Comparison of ENCODE assay signal across 3 cellular contexts in the genomic region with DNA sequence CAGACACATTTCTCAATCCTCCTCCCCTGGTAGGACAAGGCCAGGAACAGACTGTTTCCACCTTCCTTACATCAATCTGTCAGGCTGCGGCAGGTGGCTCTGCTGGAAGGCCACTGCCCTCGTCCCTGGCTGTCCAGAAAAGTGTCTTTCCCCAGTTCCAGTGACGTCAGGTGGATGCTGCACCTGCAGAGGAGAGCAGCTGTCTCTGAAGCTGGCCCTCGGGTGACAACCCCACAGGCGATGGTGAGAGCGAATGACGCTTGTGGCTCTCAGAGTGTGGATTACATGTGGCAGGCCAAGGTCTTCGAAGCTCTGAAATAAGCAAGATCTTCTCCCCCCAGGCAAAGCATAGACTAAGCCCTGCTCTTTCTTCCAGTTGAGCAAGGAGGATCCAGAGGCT.
TF ChIP-seq lines count a peak whose summit lies in the region.

No MANE protein-coding gene starts in this region.

TF ChIP-seq in IMR-90, 13 proteins besides CTCF, POLR2A, EP300 and RAD21:
- TF ChIP-seq MXI1 (IDR thresholded peaks at IDR 0.05; ENCODE audit: borderline replicate concordance, low read depth, low read length): no peak
- TF ChIP-seq RFX5 (IDR thresholded peaks at IDR 0.05; ENCODE audit: low read depth, low read length): no peak
- TF ChIP-seq SMC3 (IDR thresholded peaks at IDR 0.05; ENCODE audit: low read depth, low read length): no peak
- TF ChIP-seq, protein P1, sequence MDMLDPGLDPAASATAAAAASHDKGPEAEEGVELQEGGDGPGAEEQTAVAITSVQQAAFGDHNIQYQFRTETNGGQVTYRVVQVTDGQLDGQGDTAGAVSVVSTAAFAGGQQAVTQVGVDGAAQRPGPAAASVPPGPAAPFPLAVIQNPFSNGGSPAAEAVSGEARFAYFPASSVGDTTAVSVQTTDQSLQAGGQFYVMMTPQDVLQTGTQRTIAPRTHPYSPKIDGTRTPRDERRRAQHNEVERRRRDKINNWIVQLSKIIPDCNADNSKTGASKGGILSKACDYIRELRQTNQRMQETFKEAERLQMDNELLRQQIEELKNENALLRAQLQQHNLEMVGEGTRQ (IDR thresholded peaks at IDR 0.05; ENCODE audit: low read depth, low read length): no peak

TF ChIP-seq in H1, 55 proteins besides CTCF, POLR2A, EP300 and RAD21 (continues in another document):
- no peak for TF ChIP-seq SP1 (IDR thresholded peaks at IDR 0.05; ENCODE audit: low read depth, low read length)
- no peak for TF ChIP-seq SP4 (IDR thresholded peaks at IDR 0.05; ENCODE audit: low read length)
- no peak for TF ChIP-seq CHD2 (IDR thresholded peaks at IDR 0.05; ENCODE audit: low read length)
- no peak for TF ChIP-seq POU5F1 (IDR thresholded peaks at IDR 0.05; ENCODE audit: low read depth, low read length)
- TF ChIP-seq, protein P2, sequence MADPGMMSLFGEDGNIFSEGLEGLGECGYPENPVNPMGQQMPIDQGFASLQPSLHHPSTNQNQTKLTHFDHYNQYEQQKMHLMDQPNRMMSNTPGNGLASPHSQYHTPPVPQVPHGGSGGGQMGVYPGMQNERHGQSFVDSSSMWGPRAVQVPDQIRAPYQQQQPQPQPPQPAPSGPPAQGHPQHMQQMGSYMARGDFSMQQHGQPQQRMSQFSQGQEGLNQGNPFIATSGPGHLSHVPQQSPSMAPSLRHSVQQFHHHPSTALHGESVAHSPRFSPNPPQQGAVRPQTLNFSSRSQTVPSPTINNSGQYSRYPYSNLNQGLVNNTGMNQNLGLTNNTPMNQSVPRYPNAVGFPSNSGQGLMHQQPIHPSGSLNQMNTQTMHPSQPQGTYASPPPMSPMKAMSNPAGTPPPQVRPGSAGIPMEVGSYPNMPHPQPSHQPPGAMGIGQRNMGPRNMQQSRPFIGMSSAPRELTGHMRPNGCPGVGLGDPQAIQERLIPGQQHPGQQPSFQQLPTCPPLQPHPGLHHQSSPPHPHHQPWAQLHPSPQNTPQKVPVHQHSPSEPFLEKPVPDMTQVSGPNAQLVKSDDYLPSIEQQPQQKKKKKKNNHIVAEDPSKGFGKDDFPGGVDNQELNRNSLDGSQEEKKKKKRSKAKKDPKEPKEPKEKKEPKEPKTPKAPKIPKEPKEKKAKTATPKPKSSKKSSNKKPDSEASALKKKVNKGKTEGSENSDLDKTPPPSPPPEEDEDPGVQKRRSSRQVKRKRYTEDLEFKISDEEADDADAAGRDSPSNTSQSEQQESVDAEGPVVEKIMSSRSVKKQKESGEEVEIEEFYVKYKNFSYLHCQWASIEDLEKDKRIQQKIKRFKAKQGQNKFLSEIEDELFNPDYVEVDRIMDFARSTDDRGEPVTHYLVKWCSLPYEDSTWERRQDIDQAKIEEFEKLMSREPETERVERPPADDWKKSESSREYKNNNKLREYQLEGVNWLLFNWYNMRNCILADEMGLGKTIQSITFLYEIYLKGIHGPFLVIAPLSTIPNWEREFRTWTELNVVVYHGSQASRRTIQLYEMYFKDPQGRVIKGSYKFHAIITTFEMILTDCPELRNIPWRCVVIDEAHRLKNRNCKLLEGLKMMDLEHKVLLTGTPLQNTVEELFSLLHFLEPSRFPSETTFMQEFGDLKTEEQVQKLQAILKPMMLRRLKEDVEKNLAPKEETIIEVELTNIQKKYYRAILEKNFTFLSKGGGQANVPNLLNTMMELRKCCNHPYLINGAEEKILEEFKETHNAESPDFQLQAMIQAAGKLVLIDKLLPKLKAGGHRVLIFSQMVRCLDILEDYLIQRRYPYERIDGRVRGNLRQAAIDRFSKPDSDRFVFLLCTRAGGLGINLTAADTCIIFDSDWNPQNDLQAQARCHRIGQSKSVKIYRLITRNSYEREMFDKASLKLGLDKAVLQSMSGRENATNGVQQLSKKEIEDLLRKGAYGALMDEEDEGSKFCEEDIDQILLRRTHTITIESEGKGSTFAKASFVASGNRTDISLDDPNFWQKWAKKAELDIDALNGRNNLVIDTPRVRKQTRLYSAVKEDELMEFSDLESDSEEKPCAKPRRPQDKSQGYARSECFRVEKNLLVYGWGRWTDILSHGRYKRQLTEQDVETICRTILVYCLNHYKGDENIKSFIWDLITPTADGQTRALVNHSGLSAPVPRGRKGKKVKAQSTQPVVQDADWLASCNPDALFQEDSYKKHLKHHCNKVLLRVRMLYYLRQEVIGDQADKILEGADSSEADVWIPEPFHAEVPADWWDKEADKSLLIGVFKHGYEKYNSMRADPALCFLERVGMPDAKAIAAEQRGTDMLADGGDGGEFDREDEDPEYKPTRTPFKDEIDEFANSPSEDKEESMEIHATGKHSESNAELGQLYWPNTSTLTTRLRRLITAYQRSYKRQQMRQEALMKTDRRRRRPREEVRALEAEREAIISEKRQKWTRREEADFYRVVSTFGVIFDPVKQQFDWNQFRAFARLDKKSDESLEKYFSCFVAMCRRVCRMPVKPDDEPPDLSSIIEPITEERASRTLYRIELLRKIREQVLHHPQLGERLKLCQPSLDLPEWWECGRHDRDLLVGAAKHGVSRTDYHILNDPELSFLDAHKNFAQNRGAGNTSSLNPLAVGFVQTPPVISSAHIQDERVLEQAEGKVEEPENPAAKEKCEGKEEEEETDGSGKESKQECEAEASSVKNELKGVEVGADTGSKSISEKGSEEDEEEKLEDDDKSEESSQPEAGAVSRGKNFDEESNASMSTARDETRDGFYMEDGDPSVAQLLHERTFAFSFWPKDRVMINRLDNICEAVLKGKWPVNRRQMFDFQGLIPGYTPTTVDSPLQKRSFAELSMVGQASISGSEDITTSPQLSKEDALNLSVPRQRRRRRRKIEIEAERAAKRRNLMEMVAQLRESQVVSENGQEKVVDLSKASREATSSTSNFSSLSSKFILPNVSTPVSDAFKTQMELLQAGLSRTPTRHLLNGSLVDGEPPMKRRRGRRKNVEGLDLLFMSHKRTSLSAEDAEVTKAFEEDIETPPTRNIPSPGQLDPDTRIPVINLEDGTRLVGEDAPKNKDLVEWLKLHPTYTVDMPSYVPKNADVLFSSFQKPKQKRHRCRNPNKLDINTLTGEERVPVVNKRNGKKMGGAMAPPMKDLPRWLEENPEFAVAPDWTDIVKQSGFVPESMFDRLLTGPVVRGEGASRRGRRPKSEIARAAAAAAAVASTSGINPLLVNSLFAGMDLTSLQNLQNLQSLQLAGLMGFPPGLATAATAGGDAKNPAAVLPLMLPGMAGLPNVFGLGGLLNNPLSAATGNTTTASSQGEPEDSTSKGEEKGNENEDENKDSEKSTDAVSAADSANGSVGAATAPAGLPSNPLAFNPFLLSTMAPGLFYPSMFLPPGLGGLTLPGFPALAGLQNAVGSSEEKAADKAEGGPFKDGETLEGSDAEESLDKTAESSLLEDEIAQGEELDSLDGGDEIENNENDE (IDR thresholded peaks at IDR 0.05; ENCODE audit: insufficient replicate concordance, low read length): no peak
- no peak for TF ChIP-seq RXRA (IDR thresholded peaks at IDR 0.05; ENCODE audit: insufficient read depth, low read depth, low read length)
- TF ChIP-seq, protein P3, sequence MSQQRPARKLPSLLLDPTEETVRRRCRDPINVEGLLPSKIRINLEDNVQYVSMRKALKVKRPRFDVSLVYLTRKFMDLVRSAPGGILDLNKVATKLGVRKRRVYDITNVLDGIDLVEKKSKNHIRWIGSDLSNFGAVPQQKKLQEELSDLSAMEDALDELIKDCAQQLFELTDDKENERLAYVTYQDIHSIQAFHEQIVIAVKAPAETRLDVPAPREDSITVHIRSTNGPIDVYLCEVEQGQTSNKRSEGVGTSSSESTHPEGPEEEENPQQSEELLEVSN (IDR thresholded peaks at IDR 0.05): no peak
- TF ChIP-seq BCL11A (IDR thresholded peaks at IDR 0.05; ENCODE audit: low read depth in 2 of 2, low read length in 2 of 2): no peak
- TF ChIP-seq ASH2L (IDR thresholded peaks at IDR 0.05; ENCODE audit: low read length): no peak
- no peak for TF ChIP-seq SIX5 (IDR thresholded peaks at IDR 0.05; ENCODE audit: low read depth, low read length)
- TF ChIP-seq, protein P1 (IDR thresholded peaks at IDR 0.05; ENCODE audit: low read length): no peak

TF ChIP-seq in SK-N-SH treated with all-trans-retinoic acid at 6 μM for 48 hours, 23 proteins besides CTCF, POLR2A, EP300 and RAD21:
- no peak for TF ChIP-seq ZNF565 (CRISPR knock-in tag; conservative IDR thresholded peaks at IDR 0.05; ENCODE audit: low read depth)
- TF ChIP-seq CREB5 (CRISPR knock-in tag; IDR thresholded peaks at IDR 0.05; ENCODE audit: low read depth): no peak
- TF ChIP-seq, protein P4, sequence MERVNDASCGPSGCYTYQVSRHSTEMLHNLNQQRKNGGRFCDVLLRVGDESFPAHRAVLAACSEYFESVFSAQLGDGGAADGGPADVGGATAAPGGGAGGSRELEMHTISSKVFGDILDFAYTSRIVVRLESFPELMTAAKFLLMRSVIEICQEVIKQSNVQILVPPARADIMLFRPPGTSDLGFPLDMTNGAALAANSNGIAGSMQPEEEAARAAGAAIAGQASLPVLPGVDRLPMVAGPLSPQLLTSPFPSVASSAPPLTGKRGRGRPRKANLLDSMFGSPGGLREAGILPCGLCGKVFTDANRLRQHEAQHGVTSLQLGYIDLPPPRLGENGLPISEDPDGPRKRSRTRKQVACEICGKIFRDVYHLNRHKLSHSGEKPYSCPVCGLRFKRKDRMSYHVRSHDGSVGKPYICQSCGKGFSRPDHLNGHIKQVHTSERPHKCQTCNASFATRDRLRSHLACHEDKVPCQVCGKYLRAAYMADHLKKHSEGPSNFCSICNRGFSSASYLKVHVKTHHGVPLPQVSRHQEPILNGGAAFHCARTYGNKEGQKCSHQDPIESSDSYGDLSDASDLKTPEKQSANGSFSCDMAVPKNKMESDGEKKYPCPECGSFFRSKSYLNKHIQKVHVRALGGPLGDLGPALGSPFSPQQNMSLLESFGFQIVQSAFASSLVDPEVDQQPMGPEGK (CRISPR knock-in tag; IDR thresholded peaks at IDR 0.05; ENCODE audit: borderline replicate concordance): no peak
- TF ChIP-seq SNAI2 (CRISPR knock-in tag; IDR thresholded peaks at IDR 0.05): no peak
- TF ChIP-seq ISL1 (CRISPR knock-in tag; IDR thresholded peaks at IDR 0.05): no peak
- no peak for TF ChIP-seq BACH2 (CRISPR knock-in tag; IDR thresholded peaks at IDR 0.05; ENCODE audit: borderline replicate concordance)
- TF ChIP-seq, protein P5, sequence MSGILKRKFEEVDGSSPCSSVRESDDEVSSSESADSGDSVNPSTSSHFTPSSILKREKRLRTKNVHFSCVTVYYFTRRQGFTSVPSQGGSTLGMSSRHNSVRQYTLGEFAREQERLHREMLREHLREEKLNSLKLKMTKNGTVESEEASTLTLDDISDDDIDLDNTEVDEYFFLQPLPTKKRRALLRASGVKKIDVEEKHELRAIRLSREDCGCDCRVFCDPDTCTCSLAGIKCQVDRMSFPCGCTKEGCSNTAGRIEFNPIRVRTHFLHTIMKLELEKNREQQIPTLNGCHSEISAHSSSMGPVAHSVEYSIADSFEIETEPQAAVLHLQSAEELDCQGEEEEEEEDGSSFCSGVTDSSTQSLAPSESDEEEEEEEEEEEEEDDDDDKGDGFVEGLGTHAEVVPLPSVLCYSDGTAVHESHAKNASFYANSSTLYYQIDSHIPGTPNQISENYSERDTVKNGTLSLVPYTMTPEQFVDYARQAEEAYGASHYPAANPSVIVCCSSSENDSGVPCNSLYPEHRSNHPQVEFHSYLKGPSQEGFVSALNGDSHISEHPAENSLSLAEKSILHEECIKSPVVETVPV (CRISPR knock-in tag; IDR thresholded peaks at IDR 0.05): no peak
- TF ChIP-seq ZNF8 (CRISPR knock-in tag; IDR thresholded peaks at IDR 0.05): no peak
- no peak for TF ChIP-seq ZNF70 (CRISPR knock-in tag; IDR thresholded peaks at IDR 0.05)
- TF ChIP-seq ESRRG (CRISPR knock-in tag; IDR thresholded peaks at IDR 0.05): no peak
- TF ChIP-seq GLIS3 (CRISPR knock-in tag; IDR thresholded peaks at IDR 0.05): no peak
- TF ChIP-seq ZFP30 (CRISPR knock-in tag; IDR thresholded peaks at IDR 0.05): no peak
- TF ChIP-seq, protein P6, sequence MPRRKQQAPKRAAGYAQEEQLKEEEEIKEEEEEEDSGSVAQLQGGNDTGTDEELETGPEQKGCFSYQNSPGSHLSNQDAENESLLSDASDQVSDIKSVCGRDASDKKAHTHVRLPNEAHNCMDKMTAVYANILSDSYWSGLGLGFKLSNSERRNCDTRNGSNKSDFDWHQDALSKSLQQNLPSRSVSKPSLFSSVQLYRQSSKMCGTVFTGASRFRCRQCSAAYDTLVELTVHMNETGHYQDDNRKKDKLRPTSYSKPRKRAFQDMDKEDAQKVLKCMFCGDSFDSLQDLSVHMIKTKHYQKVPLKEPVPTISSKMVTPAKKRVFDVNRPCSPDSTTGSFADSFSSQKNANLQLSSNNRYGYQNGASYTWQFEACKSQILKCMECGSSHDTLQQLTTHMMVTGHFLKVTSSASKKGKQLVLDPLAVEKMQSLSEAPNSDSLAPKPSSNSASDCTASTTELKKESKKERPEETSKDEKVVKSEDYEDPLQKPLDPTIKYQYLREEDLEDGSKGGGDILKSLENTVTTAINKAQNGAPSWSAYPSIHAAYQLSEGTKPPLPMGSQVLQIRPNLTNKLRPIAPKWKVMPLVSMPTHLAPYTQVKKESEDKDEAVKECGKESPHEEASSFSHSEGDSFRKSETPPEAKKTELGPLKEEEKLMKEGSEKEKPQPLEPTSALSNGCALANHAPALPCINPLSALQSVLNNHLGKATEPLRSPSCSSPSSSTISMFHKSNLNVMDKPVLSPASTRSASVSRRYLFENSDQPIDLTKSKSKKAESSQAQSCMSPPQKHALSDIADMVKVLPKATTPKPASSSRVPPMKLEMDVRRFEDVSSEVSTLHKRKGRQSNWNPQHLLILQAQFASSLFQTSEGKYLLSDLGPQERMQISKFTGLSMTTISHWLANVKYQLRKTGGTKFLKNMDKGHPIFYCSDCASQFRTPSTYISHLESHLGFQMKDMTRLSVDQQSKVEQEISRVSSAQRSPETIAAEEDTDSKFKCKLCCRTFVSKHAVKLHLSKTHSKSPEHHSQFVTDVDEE (CRISPR knock-in tag; IDR thresholded peaks at IDR 0.05): no peak
